ENCODE assay signal across 1 cellular context in the genomic region with DNA sequence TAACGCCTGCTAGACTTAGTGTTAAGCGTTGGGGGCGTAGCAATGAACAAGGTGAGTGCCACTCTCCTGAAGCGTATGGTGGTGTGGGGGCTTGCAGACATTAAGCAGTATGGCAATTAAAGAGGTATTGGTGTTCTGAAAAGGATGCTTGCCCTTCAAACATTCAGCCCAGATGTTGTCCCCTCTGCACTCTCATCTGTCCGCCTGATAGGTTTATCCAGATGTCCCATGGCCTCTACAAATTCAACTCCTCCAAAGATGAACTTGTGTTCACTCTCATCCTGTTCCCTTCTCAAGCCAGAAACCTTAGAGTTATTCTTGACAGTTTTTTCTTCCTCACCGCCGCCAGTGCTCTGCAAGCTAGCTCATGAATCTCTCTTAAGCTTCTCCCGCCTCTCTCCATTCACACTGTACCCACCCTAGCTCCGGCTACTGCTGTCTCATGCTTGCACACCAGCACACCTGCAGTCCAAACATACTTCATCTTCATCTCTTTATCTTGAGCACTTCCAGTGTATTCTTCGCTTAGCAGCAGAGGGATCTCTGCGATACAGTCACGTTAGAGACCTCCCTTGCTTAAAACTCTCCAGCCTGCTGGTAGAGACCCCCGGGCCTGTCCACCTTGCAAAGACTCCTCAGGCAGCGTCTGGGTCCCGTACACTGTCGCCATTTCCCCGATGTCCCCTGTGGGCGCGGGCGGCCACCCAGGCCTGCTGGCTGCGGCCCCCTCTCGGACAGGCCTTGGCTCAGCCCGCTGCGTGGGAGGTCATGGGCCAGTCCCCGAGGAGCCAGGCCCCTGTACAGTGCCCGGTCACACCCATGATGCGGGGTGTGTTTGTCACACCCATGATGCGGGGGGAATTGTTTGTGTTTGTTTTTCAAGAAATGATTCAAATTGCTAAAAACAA.
TF ChIP-seq lines count a peak whose summit lies in the region.

No MANE protein-coding gene starts in this region.

TF ChIP-seq in HCT116, 20 proteins besides CTCF, POLR2A, EP300 and RAD21 (continued from another document):
- TF ChIP-seq, protein P1, sequence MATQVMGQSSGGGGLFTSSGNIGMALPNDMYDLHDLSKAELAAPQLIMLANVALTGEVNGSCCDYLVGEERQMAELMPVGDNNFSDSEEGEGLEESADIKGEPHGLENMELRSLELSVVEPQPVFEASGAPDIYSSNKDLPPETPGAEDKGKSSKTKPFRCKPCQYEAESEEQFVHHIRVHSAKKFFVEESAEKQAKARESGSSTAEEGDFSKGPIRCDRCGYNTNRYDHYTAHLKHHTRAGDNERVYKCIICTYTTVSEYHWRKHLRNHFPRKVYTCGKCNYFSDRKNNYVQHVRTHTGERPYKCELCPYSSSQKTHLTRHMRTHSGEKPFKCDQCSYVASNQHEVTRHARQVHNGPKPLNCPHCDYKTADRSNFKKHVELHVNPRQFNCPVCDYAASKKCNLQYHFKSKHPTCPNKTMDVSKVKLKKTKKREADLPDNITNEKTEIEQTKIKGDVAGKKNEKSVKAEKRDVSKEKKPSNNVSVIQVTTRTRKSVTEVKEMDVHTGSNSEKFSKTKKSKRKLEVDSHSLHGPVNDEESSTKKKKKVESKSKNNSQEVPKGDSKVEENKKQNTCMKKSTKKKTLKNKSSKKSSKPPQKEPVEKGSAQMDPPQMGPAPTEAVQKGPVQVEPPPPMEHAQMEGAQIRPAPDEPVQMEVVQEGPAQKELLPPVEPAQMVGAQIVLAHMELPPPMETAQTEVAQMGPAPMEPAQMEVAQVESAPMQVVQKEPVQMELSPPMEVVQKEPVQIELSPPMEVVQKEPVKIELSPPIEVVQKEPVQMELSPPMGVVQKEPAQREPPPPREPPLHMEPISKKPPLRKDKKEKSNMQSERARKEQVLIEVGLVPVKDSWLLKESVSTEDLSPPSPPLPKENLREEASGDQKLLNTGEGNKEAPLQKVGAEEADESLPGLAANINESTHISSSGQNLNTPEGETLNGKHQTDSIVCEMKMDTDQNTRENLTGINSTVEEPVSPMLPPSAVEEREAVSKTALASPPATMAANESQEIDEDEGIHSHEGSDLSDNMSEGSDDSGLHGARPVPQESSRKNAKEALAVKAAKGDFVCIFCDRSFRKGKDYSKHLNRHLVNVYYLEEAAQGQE (IDR thresholded peaks at IDR 0.05; ENCODE audit: low read depth) = no peak
- TF ChIP-seq, protein P2, sequence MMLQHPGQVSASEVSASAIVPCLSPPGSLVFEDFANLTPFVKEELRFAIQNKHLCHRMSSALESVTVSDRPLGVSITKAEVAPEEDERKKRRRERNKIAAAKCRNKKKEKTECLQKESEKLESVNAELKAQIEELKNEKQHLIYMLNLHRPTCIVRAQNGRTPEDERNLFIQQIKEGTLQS (IDR thresholded peaks at IDR 0.05) = no peak
- TF ChIP-seq JUND (IDR thresholded peaks at IDR 0.05) = no peak
TF ChIP-seq in HCT116: peak in this region for 0.
